Comparison of ENCODE assay signal across 8 cellular contexts in the genomic region with DNA sequence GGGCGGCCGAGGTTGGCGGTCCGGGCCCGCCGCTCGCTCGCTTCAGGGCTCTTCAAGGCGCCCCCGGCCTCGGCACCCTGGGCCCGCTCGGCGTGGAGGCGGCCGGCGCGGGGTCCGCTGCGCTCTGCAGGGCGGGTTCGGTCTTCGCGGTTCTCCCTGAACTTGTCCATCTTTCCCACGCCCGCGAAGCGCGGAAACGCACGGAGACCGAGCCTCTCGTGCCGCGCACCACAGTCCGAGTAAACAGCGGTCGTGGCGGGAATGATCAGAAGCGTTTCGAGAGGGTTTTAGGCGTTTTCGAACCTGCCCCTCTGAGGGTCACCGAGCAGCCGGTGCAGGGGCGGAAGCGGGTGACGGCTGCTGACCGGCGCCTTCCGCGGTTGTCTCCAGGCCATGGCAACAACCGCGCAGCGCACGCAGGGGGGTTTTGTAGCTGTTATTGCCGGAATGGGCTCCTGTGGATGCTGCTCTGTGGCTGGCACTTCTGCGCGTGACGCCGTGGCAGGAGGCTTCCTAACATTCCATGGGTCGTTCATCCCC. TPM values are rescaled to one million over a fixed set of nuclear protein-coding genes. Genes with fewer than 3 reads are reported as not detected.
DNase-seq lines count a peak whose midpoint lies in the region; ATAC-seq and TF ChIP-seq lines count a peak whose summit lies in the region.

No MANE protein-coding gene starts in this region.

- no peak for TF ChIP-seq EP300 in ovary (IDR thresholded peaks at IDR 0.05)

- peaks cover 55% of the 10 kb centered on the region for H3K36me3 Mint-ChIP-seq in activated CD4-positive, alpha-beta memory T cell treated with anti-CD3 and anti-CD28 coated beads, Interleukin-2, amount 10 ng/mL, durations not matched to agents 7 days and 5 days (ENCODE audit: low read depth)

- TF ChIP-seq POLR2A in ovary (IDR thresholded peaks at IDR 0.05), result no peak

- no peaks in the 10 kb centered on the region for H3K27me3 Mint-ChIP-seq in activated CD4-positive, alpha-beta memory T cell treated with anti-CD3 and anti-CD28 coated beads, Interleukin-2, amount 10 ng/mL, durations not matched to agents 7 days and 5 days

- CTCF ChIA-PET in activated CD4-positive, alpha-beta memory T cell treated with anti-CD3 and anti-CD28 coated beads, Interleukin-2, amount 10 ng/mL, durations not matched to agents 7 days and 5 days (lab: Charles Lee), result interaction anchor here (1.6 kb wide), 1 partner anchor 35 kb away, joined by 4 read pairs; no protein-coding TSS in a partner anchor

- H3K27ac ChIP-seq in ovary, result peak overlapping the region in 1 of 2 donors; percentile 100

- DNase-seq in NOMO-1 treated with DMSO at 0.1 percent for 48 hours (lab: John Stamatoyannopoulos, UW; ENCODE audit: unreplicated experiment) (peak; percentile 23), NOMO-1 treated with dmso at 0.1 percent for 144 hours (lab: John Stamatoyannopoulos, UW; ENCODE audit: unreplicated experiment) (no peak), glomerular visceral epithelial cell (ENCODE audit: extremely low spot score) (peak; percentile 39), ovary (peak in 1 of 5 donors; percentile 44)
- DNase-seq in activated CD4-positive, alpha-beta memory T cell treated with anti-CD3 and anti-CD28 coated beads, Interleukin-2, amount 10 ng/mL, durations not matched to agents 7 days and 5 days, result peak; percentile 54

- 0% methylated on average over 45 to 62 of the region's 62 CpGs for WGBS in ovary, 3 donors

- peaks cover 20% of the 10 kb centered on the region for H3K4me1 ChIP-seq in ovary (ENCODE audit: insufficient read depth)

- peaks cover 61% of the 10 kb centered on the region for H3K4me1 Mint-ChIP-seq in activated CD4-positive, alpha-beta memory T cell treated with anti-CD3 and anti-CD28 coated beads, Interleukin-2, amount 10 ng/mL, durations not matched to agents 7 days and 5 days

- no peaks in the 10 kb centered on the region for H3K9me3 ChIP-seq in ovary

- peak overlapping the region; percentile 97 for H3K4me3 Mint-ChIP-seq in activated CD4-positive, alpha-beta memory T cell treated with anti-CD3 and anti-CD28 coated beads, Interleukin-2, amount 10 ng/mL, durations not matched to agents 7 days and 5 days

- H3K27me3 ChIP-seq in ovary, result no peaks in the 10 kb centered on the region

- POLR2A ChIA-PET in activated CD4-positive, alpha-beta memory T cell treated with anti-CD3 and anti-CD28 coated beads, Interleukin-2, amount 10 ng/mL, durations not matched to agents 7 days and 5 days (lab: Charles Lee), result interaction anchor here (0.8 to 5.0 kb wide), 11 partner anchors 10 to 162 kb away, joined by 3 to 68 read pairs (median 5); partner anchors contain the start of gene FOXK2

- peak overlapping the region; percentile 77 for H3K27ac Mint-ChIP-seq in activated CD4-positive, alpha-beta memory T cell treated with anti-CD3 and anti-CD28 coated beads, Interleukin-2, amount 10 ng/mL, durations not matched to agents 7 days and 5 days

- intact Hi-C loops in ovary (cut with DNase I), result no loop called here

- ATAC-seq in HG03159 (IDR thresholded peaks at IDR 0.05; ENCODE audit: unreplicated experiment) (peak; percentile 1), HG03025 (IDR thresholded peaks at IDR 0.05; ENCODE audit: low FRiP score, unreplicated experiment) (no peak), GM18517 (IDR thresholded peaks at IDR 0.05; ENCODE audit: unreplicated experiment) (no peak)

- H3K36me3 ChIP-seq in ovary, result no peaks in the 10 kb centered on the region

- H3K4me3 ChIP-seq in ovary, result peak overlapping the region; percentile 97

- peaks cover 3% of the 10 kb centered on the region for H3K9me3 Mint-ChIP-seq in activated CD4-positive, alpha-beta memory T cell treated with anti-CD3 and anti-CD28 coated beads, Interleukin-2, amount 10 ng/mL, durations not matched to agents 7 days and 5 days

- no peak for TF ChIP-seq CTCF in ovary (IDR thresholded peaks at IDR 0.05)

RNA-seq across cellular contexts. Expression of gene NARF, which starts 0.4 kb away (rescaled TPM):
- total RNA-seq in activated CD4-positive, alpha-beta memory T cell treated with anti-CD3 and anti-CD28 coated beads, Interleukin-2, amount 10 ng/mL, durations not matched to agents 7 days and 5 days, result 100 to 1,000 TPM; 150 to 153 TPM
- total RNA-seq in ovary, result 10 to 100 TPM; 39.7 to 52.7 (median 49.8) TPM
- polyA plus RNA-seq in ovary, result 10 to 100 TPM; 29.6 to 37.8 TPM

RNA-seq across cellular contexts. Expression of gene CYBC1, which starts 8.4 kb away (rescaled TPM):
- 100 to 1,000 TPM; 308 to 313 TPM for total RNA-seq in activated CD4-positive, alpha-beta memory T cell treated with anti-CD3 and anti-CD28 coated beads, Interleukin-2, amount 10 ng/mL, durations not matched to agents 7 days and 5 days
- 100 to 1,000 TPM in 1 of 7 donors, 10 to 100 TPM in 6; 44.4 to 101 (median 73.1) TPM for total RNA-seq in ovary
- polyA plus RNA-seq in ovary, result 10 to 100 TPM; 34.0 to 56.4 TPM

RNA-seq across cellular contexts. Expression of gene OGFOD3, which starts 40.6 kb away (rescaled TPM):
- 10 to 100 TPM; 26.7 to 29.4 TPM for total RNA-seq in activated CD4-positive, alpha-beta memory T cell treated with anti-CD3 and anti-CD28 coated beads, Interleukin-2, amount 10 ng/mL, durations not matched to agents 7 days and 5 days
- 10 to 100 TPM; 25.8 to 37.8 (median 30.4) TPM for total RNA-seq in ovary
- 10 to 100 TPM; 14.4 to 21.3 TPM for polyA plus RNA-seq in ovary

RNA-seq across cellular contexts. Expression of gene HEXD, which starts 40.8 kb away (rescaled TPM):
- 10 to 100 TPM; 58.3 to 60.6 TPM for total RNA-seq in activated CD4-positive, alpha-beta memory T cell treated with anti-CD3 and anti-CD28 coated beads, Interleukin-2, amount 10 ng/mL, durations not matched to agents 7 days and 5 days
- 10 to 100 TPM; 32.9 to 68.6 (median 46.6) TPM for total RNA-seq in ovary
- 10 to 100 TPM in 1 of 2 donors, 1 to 10 TPM in 1; 8.7 to 74.7 TPM for polyA plus RNA-seq in ovary
